Comparison of ENCODE assay signal across 11 cellular contexts in genomic region chr1:226772456-226773139, GRCh38. TPM values are rescaled to one million over a fixed set of nuclear protein-coding genes. Genes with fewer than 3 reads are reported as not detected.
A peak's percentile ranks its signal among the peaks of the same experiment; 100 is the strongest.
DNase-seq lines count a peak whose midpoint lies in the region; ATAC-seq lines count a peak whose summit lies in the region.
"Had no signal": no experiment of that assay in that cellular context is flagged by ENCODE, and none has a peak within 500 bp of the region (broad histone marks: within the 10 kb centered on the region; RNA-seq: fewer than 3 reads in every experiment).

No MANE protein-coding gene starts in this region.

- ATAC-seq in GM19351 (IDR thresholded peaks at IDR 0.05; ENCODE audit: unreplicated experiment): peak; percentile 87
- ATAC-seq in HG02798 (IDR thresholded peaks at IDR 0.05; ENCODE audit: poor library complexity, unreplicated experiment): peak; percentile 72
- ATAC-seq in HG03558 (IDR thresholded peaks at IDR 0.05; ENCODE audit: extremely low read depth, unreplicated experiment): peak; percentile 49

- peak; percentile 66 for DNase-seq in CD1c-positive myeloid dendritic cell (ENCODE audit: extremely low spot score)
- DNase-seq in central memory CD4-positive, alpha-beta T cell: no peak
- DNase-seq in activated CD8-positive, alpha-beta memory T cell treated with anti-CD3 and anti-CD28 coated beads, Interleukin-2, amount 50 U/mL, for 48 hours: no peak
- DNase-seq in T-helper 9 cell: no peak
- no peak for DNase-seq in dermis blood vessel endothelial cell
- DNase-seq: HCEC 1CT; stimulated activated CD4-positive, alpha-beta T cell treated with anti-CD3 and anti-CD28 coated beads, Interleukin-12 subunit alpha, Interleukin-12 subunit beta, amount 100 ng/mL, for 4 hours; stimulated activated naive CD4-positive, alpha-beta T cell had no signal

RNA-seq across cellular contexts. Expression of gene ITPKB, which starts 33.5 kb away (rescaled TPM):
- 36.9 TPM in 2 replicates for total RNA-seq in dermis blood vessel endothelial cell
